8 cellular contexts compared by ENCODE assay signal in genomic region chr14:22929848-22930364, GRCh38. TPM values are rescaled to one million over a fixed set of nuclear protein-coding genes. Genes with fewer than 3 reads are reported as not detected.
DNase-seq lines count a peak whose midpoint lies in the region; ATAC-seq, FAIRE-seq and TF ChIP-seq lines count a peak whose summit lies in the region.

No MANE protein-coding gene starts in this region.

- CTCF ChIA-PET in GM12878 (lab: Yijun Ruan, JAX) = interaction anchor here (0.6 to 3.4 kb wide), 41 partner anchors 9 to 611 kb away, joined by 3 to 82 read pairs (median 5); partner anchors contain the start of genes ACIN1, AJUBA, C14orf119 and CDH24

- no peaks in the 10 kb centered on the region for H4K20me1 ChIP-seq in GM12878 (ENCODE audit: control insufficient read depth, insufficient read depth)

- SMC1A ChIA-PET in GM12878 (lab: Charles Lee; ENCODE audit: uncharacterized antibody, unreplicated experiment) = interaction anchor here (0.6 to 3.1 kb wide), 24 partner anchors 11 to 165 kb away, joined by 3 to 24 read pairs (median 5); partner anchors contain the start of genes ACIN1, AJUBA, C14orf119 and HAUS4

- peak overlapping the region; percentile 89 for H2AFZ ChIP-seq in GM12878 (ENCODE audit: control insufficient read depth, low read depth, low read length)

- WGBS in GM12878 (ENCODE audit: insufficient coverage, insufficient replicate concordance, low lambda C conversion rate, missing lambda C conversion rate) = 2% methylated on average over 6 of the region's 6 CpGs

- peak overlapping the region; percentile 87 for H3K4me2 ChIP-seq in GM12878 (ENCODE audit: control insufficient read depth, insufficient read depth)

- H3K4me1 ChIP-seq in GM12878 (ENCODE audit: control insufficient read depth, insufficient read depth, low read length) = peaks cover 16% of the 10 kb centered on the region; the same call in 1 of the 2 replicates
- peaks cover 28% of the 10 kb centered on the region for H3K4me1 ChIP-seq in lower lobe of right lung

- H3K27ac ChIP-seq in 22Rv1 (peak overlapping the region; percentile 92), GM12878 (ENCODE audit: control insufficient read depth, insufficient read depth) (peak overlapping the region; percentile 57), lower lobe of right lung (peak overlapping the region; percentile 84)

- no peak for TF ChIP-seq RAD21 in GM12878 (IDR thresholded peaks at IDR 0.05; ENCODE audit: insufficient read depth, low read depth, low read length)

- in situ Hi-C loops in GM12878 (cut with MboI) = no loop called here

- TF ChIP-seq CTCF in 22Rv1 (IDR thresholded peaks at IDR 0.05) (no peak), GM12878 (IDR thresholded peaks at IDR 0.05 in 2 of 3, conservative IDR thresholded peaks at IDR 0.05 in 1 of 3; ENCODE audit: control insufficient read depth in 2 of 3, extremely low read depth in 1 of 3, insufficient read depth in 1 of 3, low read depth in 3 of 3, low read length in 3 of 3) (no peak), lower lobe of right lung (IDR thresholded peaks at IDR 0.05) (no peak)

- FAIRE-seq in GM12878 (lab: Jason Lieb, UNC) = peak; percentile 27

- H3K9me3 ChIP-seq in GM12878 (replicated peaks; ENCODE audit: control insufficient read depth, insufficient read depth, low read length) (no peaks in the 10 kb centered on the region), lower lobe of right lung (no peaks in the 10 kb centered on the region)

- no peak for TF ChIP-seq EP300 in GM12878 (IDR thresholded peaks at IDR 0.05; ENCODE audit: borderline replicate concordance in 1 of 2, control insufficient read depth in 1 of 2, low read depth in 2 of 2, low read length in 2 of 2)

- POLR2A ChIA-PET in GM12878 (lab: Charles Lee) = interaction anchor here (0.6 to 4.6 kb wide), 12 partner anchors 12 to 391 kb away, joined by 3 to 73 read pairs (median 5); partner anchors contain the start of genes ABHD4, ACIN1, C14orf119 and HAUS4

- BruUV-seq in GM12878 (replicated peaks; lab: Mats Ljungman, UMichigan) = TSS peak; percentile 81

- no peak for TF ChIP-seq POLR2A in GM12878 (IDR thresholded peaks at IDR 0.05; ENCODE audit: low read depth, low read length)

- peak overlapping the region; percentile 68 for H3K9ac ChIP-seq in GM12878 (ENCODE audit: control insufficient read depth, insufficient read depth, low read length)

- RAD21 ChIA-PET in GM12878 (lab: Charles Lee; ENCODE audit: unreplicated experiment) = interaction anchor here (0.6 to 2.8 kb wide), 19 partner anchors 11 to 271 kb away, joined by 3 to 18 read pairs (median 4); partner anchors contain the start of genes AJUBA, HAUS4 and RBM23

- intact Hi-C loops in GM12878 (cut with micrococcal nuclease; ENCODE audit: unreplicated experiment) = loop anchor here (1.0 to 2.0 kb wide), 3 partner anchors 11 to 127 kb away; partner anchors contain the start of genes AJUBA, CDH24 and RBM23
- intact Hi-C loops in lower lobe of right lung (cut with DNase I) = no loop called here
- intact Hi-C loops in posterior vena cava (cut with DNase I) = no loop called here

- DNase-seq in GM12878 (ENCODE audit: low read depth, low spot score) (no peak), lower lobe of right lung (no peak), iPS-NIHi11 (ENCODE audit: low spot score) (no peak), posterior vena cava (ENCODE audit: low spot score) (no peak), NOMO-1 treated with dmso at 0.1 percent for 144 hours (lab: John Stamatoyannopoulos, UW; ENCODE audit: unreplicated experiment) (no peak)

- H3K27me3 ChIP-seq in GM12878 (replicated peaks in 1 of 2; ENCODE audit: control insufficient read depth in 2 of 2, insufficient read depth in 2 of 2, low read length in 1 of 2) (no peaks in the 10 kb centered on the region), lower lobe of right lung (ENCODE audit: low read depth) (no peaks in the 10 kb centered on the region)

- H3K36me3 ChIP-seq in GM12878 (ENCODE audit: control insufficient read depth in 2 of 2, insufficient read depth in 2 of 2, low read length in 1 of 2) (peaks cover 3 to 5% of the 10 kb centered on the region in 2 experiments; a peak in 3 of 4 replicates), lower lobe of right lung (peaks cover 26% of the 10 kb centered on the region)

- peaks cover 24% of the 10 kb centered on the region for H3K79me2 ChIP-seq in GM12878 (ENCODE audit: control insufficient read depth, insufficient read depth, low read length)

- ATAC-seq in HG02763 (IDR thresholded peaks at IDR 0.05; ENCODE audit: unreplicated experiment) (peak; percentile 2), GM12878 (peak; percentile 3; the same call in 2 of the 3 replicates), lower lobe of right lung (peak in 1 of 2 donors; percentile 6), GM21390 (IDR thresholded peaks at IDR 0.05; ENCODE audit: unreplicated experiment) (no peak)

- peak overlapping the region; percentile 62 for H3K4me3 ChIP-seq in GM12878
- peak overlapping the region; percentile 91 for H3K4me3 ChIP-seq in lower lobe of right lung

RNA-seq across cellular contexts. Expression of gene PRMT5, which starts 0.7 kb away (rescaled TPM):
- total RNA-seq in GM12878 (2013; cell fraction: nucleolus; rRNA removed) = 38.4 and 43.2 TPM in 2 replicates
- total RNA-seq in GM12878 (2014; rRNA removed) (96.2 and 106 TPM in 2 replicates), GM12878 (2014; rRNA removed; fragmentation: Illumina TruSeq; extraction: Trizol) (103 and 113 TPM in 2 replicates), GM12878 (2021) (105 and 115 TPM in 2 replicates), lower lobe of right lung (37.3 TPM), posterior vena cava (10 to 100 TPM; 44.9 to 45.9 TPM)
- 71.5 TPM for polyA plus RNA-seq in GM12878 (2011; ENCODE audit: low read depth)
- polyA plus RNA-seq in GM12878 (2011; rRNA removed) (175 and 221 TPM in 2 replicates), GM12878 (2014; fragmentation: Illumina TruSeq; extraction: Trizol) (125 and 129 TPM in 2 replicates), GM12878 (2014; fragmentation: Nextera tagmentation; extraction: Ambion mirVana) (10 to 100 TPM; 54.3 to 71.6 TPM), GM12878 (2014; rRNA removed) (106 and 118 TPM in 2 replicates), GM12878 (2016; fragmentation: Nextera tagmentation; extraction: Ambion mirVana) (100 to 1,000 TPM; 175 to 195 TPM)
- polyA plus RNA-seq in GM12878 (2011; cell fraction: cytosol; rRNA removed) = 284 and 348 TPM in 2 replicates
- polyA plus RNA-seq in GM12878 (2011; cell fraction: nucleus; rRNA removed) = 231 and 240 TPM in 2 replicates
- 53.0 and 76.1 TPM in 2 replicates for polyA plus RNA-seq in GM12878 (2012)
- polyA minus RNA-seq in GM12878 (2011; rRNA and poly(A)+ RNA removed) = 257 and 258 TPM in 2 replicates
- polyA minus RNA-seq in GM12878 (2011; cell fraction: cytosol; rRNA and poly(A)+ RNA removed) = 104 and 113 TPM in 2 replicates
- polyA minus RNA-seq in GM12878 (2011; cell fraction: nucleus; rRNA and poly(A)+ RNA removed) = 50.1 and 66.8 TPM in 2 replicates

RNA-seq across cellular contexts. Expression of gene RBM23, which starts 11.0 kb away (rescaled TPM):
- 86.0 and 99.3 TPM in 2 replicates for total RNA-seq in GM12878 (2013; cell fraction: nucleolus; rRNA removed)
- total RNA-seq in GM12878 (2014; rRNA removed) = 54.0 and 63.9 TPM in 2 replicates
- 55.1 and 55.6 TPM in 2 replicates for total RNA-seq in GM12878 (2014; rRNA removed; fragmentation: Illumina TruSeq; extraction: Trizol)
- 61.4 and 66.1 TPM in 2 replicates for total RNA-seq in GM12878 (2021)
- polyA plus RNA-seq in GM12878 (2011; ENCODE audit: low read depth) = 38.1 TPM
- 72.6 and 75.2 TPM in 2 replicates for polyA plus RNA-seq in GM12878 (2011; rRNA removed)
- 75.3 and 79.2 TPM in 2 replicates for polyA plus RNA-seq in GM12878 (2011; cell fraction: cytosol; rRNA removed)
- 84.1 and 96.7 TPM in 2 replicates for polyA plus RNA-seq in GM12878 (2011; cell fraction: nucleus; rRNA removed)
- polyA plus RNA-seq in GM12878 (2012) = 28.1 and 30.3 TPM in 2 replicates
- polyA plus RNA-seq in GM12878 (2014; fragmentation: Illumina TruSeq; extraction: Trizol) = 70.4 and 72.4 TPM in 2 replicates
- polyA plus RNA-seq in GM12878 (2014; fragmentation: Nextera tagmentation; extraction: Ambion mirVana) = 10 to 100 TPM; 60.7 to 65.7 TPM
- 52.9 and 55.0 TPM in 2 replicates for polyA plus RNA-seq in GM12878 (2014; rRNA removed)
- 10 to 100 TPM; 60.5 to 61.9 TPM for polyA plus RNA-seq in GM12878 (2016; fragmentation: Nextera tagmentation; extraction: Ambion mirVana)
- polyA minus RNA-seq in GM12878 (2011; rRNA and poly(A)+ RNA removed) = 88.0 and 92.9 TPM in 2 replicates
- polyA minus RNA-seq in GM12878 (2011; cell fraction: cytosol; rRNA and poly(A)+ RNA removed) = 33.0 and 43.8 TPM in 2 replicates
- polyA minus RNA-seq in GM12878 (2011; cell fraction: nucleus; rRNA and poly(A)+ RNA removed) = 27.3 and 65.8 TPM in 2 replicates
- total RNA-seq in lower lobe of right lung = 91.4 TPM
- 10 to 100 TPM; 53.8 to 62.2 TPM for total RNA-seq in posterior vena cava

RNA-seq across cellular contexts. Expression of gene HAUS4, which starts 27.0 kb away (rescaled TPM):
- total RNA-seq in GM12878 (2013; cell fraction: nucleolus; rRNA removed) = 46.0 and 58.5 TPM in 2 replicates
- 71.8 and 84.5 TPM in 2 replicates for total RNA-seq in GM12878 (2014; rRNA removed)
- total RNA-seq in GM12878 (2014; rRNA removed; fragmentation: Illumina TruSeq; extraction: Trizol) = 57.1 and 59.5 TPM in 2 replicates
- 58.8 and 60.4 TPM in 2 replicates for total RNA-seq in GM12878 (2021)
- 32.7 TPM for polyA plus RNA-seq in GM12878 (2011; ENCODE audit: low read depth)
- 77.0 and 98.3 TPM in 2 replicates for polyA plus RNA-seq in GM12878 (2011; rRNA removed)
- polyA plus RNA-seq in GM12878 (2011; cell fraction: cytosol; rRNA removed) = 60.2 and 60.8 TPM in 2 replicates
- polyA plus RNA-seq in GM12878 (2011; cell fraction: nucleus; rRNA removed) = 62.2 and 82.8 TPM in 2 replicates
- polyA plus RNA-seq in GM12878 (2012) = 41.9 and 54.9 TPM in 2 replicates
- 51.8 and 73.5 TPM in 2 replicates for polyA plus RNA-seq in GM12878 (2014; fragmentation: Illumina TruSeq; extraction: Trizol)
- 10 to 100 TPM; 14.9 to 33.0 TPM for polyA plus RNA-seq in GM12878 (2014; fragmentation: Nextera tagmentation; extraction: Ambion mirVana)
- polyA plus RNA-seq in GM12878 (2014; rRNA removed) = 64.7 and 73.5 TPM in 2 replicates
- 10 to 100 TPM; 49.4 to 58.2 TPM for polyA plus RNA-seq in GM12878 (2016; fragmentation: Nextera tagmentation; extraction: Ambion mirVana)
- 60.3 and 76.5 TPM in 2 replicates for polyA minus RNA-seq in GM12878 (2011; rRNA and poly(A)+ RNA removed)
- 11.2 and 23.1 TPM in 2 replicates for polyA minus RNA-seq in GM12878 (2011; cell fraction: cytosol; rRNA and poly(A)+ RNA removed)
- polyA minus RNA-seq in GM12878 (2011; cell fraction: nucleus; rRNA and poly(A)+ RNA removed) = 26.0 and 33.6 TPM in 2 replicates
- 54.5 TPM for total RNA-seq in lower lobe of right lung
- total RNA-seq in posterior vena cava = 10 to 100 TPM; 18.0 to 29.2 TPM

RNA-seq across cellular contexts. Expression of gene REM2, which starts 46.9 kb away (rescaled TPM):
- 3.3 and 4.7 TPM in 2 replicates for total RNA-seq in GM12878 (2013; cell fraction: nucleolus; rRNA removed)
- total RNA-seq in GM12878 (2014; rRNA removed) (0.87 and 1.2 TPM in 2 replicates), GM12878 (2014; rRNA removed; fragmentation: Illumina TruSeq; extraction: Trizol) (0.27 and 0.37 TPM in 2 replicates), GM12878 (2021) (0.66 and 0.69 TPM in 2 replicates), lower lobe of right lung (0.83 TPM), posterior vena cava (under 1 TPM; 0.23 to 0.43 TPM)
- 0.84 TPM for polyA plus RNA-seq in GM12878 (2011; ENCODE audit: low read depth)
- polyA plus RNA-seq in GM12878 (2011; rRNA removed) (0.69 and 1.1 TPM in 2 replicates), GM12878 (2014; fragmentation: Illumina TruSeq; extraction: Trizol) (0.17 and 0.66 TPM in 2 replicates), GM12878 (2014; fragmentation: Nextera tagmentation; extraction: Ambion mirVana) (1 to 10 TPM in 1 of 2 experiments, under 1 TPM in 1; 0.68 to 1.3 TPM), GM12878 (2014; rRNA removed) (1.3 and 1.5 TPM in 2 replicates), GM12878 (2016; fragmentation: Nextera tagmentation; extraction: Ambion mirVana) (1 to 10 TPM in 1 of 2 experiments, under 1 TPM in 1; 0.97 to 1.5 TPM)
- polyA plus RNA-seq in GM12878 (2011; cell fraction: cytosol; rRNA removed) = 0.59 and 0.61 TPM in 2 replicates
- 1.9 and 2.3 TPM in 2 replicates for polyA plus RNA-seq in GM12878 (2011; cell fraction: nucleus; rRNA removed)
- 0.94 and 1.6 TPM in 2 replicates for polyA plus RNA-seq in GM12878 (2012)
- 0.88 and 1.6 TPM in 2 replicates for polyA minus RNA-seq in GM12878 (2011; rRNA and poly(A)+ RNA removed)
- polyA minus RNA-seq in GM12878 (2011; cell fraction: cytosol; rRNA and poly(A)+ RNA removed) = 0.94 TPM in 2 replicates
- polyA minus RNA-seq in GM12878 (2011; cell fraction: nucleus; rRNA and poly(A)+ RNA removed) = 2.4 and 2.8 TPM in 2 replicates

RNA-seq across cellular contexts. Expression of gene AJUBA, which starts 52.4 kb away (rescaled TPM):
- 4.7 and 5.9 TPM in 2 replicates for total RNA-seq in GM12878 (2013; cell fraction: nucleolus; rRNA removed)
- total RNA-seq in GM12878 (2014; rRNA removed) (0.49 and 0.51 TPM in 2 replicates), GM12878 (2014; rRNA removed; fragmentation: Illumina TruSeq; extraction: Trizol) (0.18 and 0.36 TPM in 2 replicates), GM12878 (2021) (0.43 and 0.90 TPM in 2 replicates), lower lobe of right lung (28.7 TPM), posterior vena cava (1 to 10 TPM; 5.1 to 6.4 TPM)
- 0.58 TPM for polyA plus RNA-seq in GM12878 (2011; ENCODE audit: low read depth)
- polyA plus RNA-seq in GM12878 (2011; rRNA removed) (18.1 and 23.6 TPM in 2 replicates), GM12878 (2014; fragmentation: Illumina TruSeq; extraction: Trizol) (0.16 and 0.87 TPM in 2 replicates), GM12878 (2014; fragmentation: Nextera tagmentation; extraction: Ambion mirVana) (under 1 TPM; 0.03 to 0.04 TPM), GM12878 (2014; rRNA removed) (0.32 and 0.90 TPM in 2 replicates), GM12878 (2016; fragmentation: Nextera tagmentation; extraction: Ambion mirVana) (under 1 TPM in 1 of 2 experiments, not detected in 1; 0.15 TPM)
- polyA plus RNA-seq in GM12878 (2011; cell fraction: cytosol; rRNA removed) = 13.6 and 22.2 TPM in 2 replicates
- polyA plus RNA-seq in GM12878 (2011; cell fraction: nucleus; rRNA removed) = 9.8 and 20.8 TPM in 2 replicates
- 0.80 and 0.89 TPM in 2 replicates for polyA plus RNA-seq in GM12878 (2012)
- 22.8 and 45.9 TPM in 2 replicates for polyA minus RNA-seq in GM12878 (2011; rRNA and poly(A)+ RNA removed)
- 6.5 and 7.0 TPM in 2 replicates for polyA minus RNA-seq in GM12878 (2011; cell fraction: cytosol; rRNA and poly(A)+ RNA removed)
- polyA minus RNA-seq in GM12878 (2011; cell fraction: nucleus; rRNA and poly(A)+ RNA removed) = 6.2 and 8.2 TPM in 2 replicates
